Comparison of ENCODE assay signal across 26 cellular contexts in genomic region chr5:133865113-133865512, GRCh38.
"Had no signal": no experiment of that assay in that cellular context is flagged by ENCODE, and none has a peak within 500 bp of the region (broad histone marks: within the 10 kb centered on the region; RNA-seq: fewer than 3 reads in every experiment).

No MANE protein-coding gene starts in this region.

- H3K36me3 ChIP-seq: gastroesophageal sphincter, prostate gland, transverse colon, WERI-Rb-1 had no signal

- H3K36me3 Mint-ChIP-seq: naive thymus-derived CD4-positive, alpha-beta T cell had no signal

- ATAC-seq: activated CD4-positive, CD25-positive, alpha-beta regulatory T cell treated with anti-CD3 and anti-CD28 coated beads, Interleukin-2, amount 50 U/mL, for 24 hours; effector memory CD8-positive, alpha-beta T cell; gastroesophageal sphincter; left cardiac atrium; left ventricle myocardium superior; naive thymus-derived CD4-positive, alpha-beta T cell; sciatic nerve; stimulated activated naive CD8-positive, alpha-beta T cell treated with anti-CD3 and anti-CD28 coated beads, Interleukin-15, Interleukin-2, amounts not matched to agents 100 U/mL and 50 U/mL, for 24 hours; T-helper 17 cell had no signal

- H3K4me2 ChIP-seq: hepatocyte had no signal

- DNase-seq: activated CD4-positive, alpha-beta T cell treated with anti-CD3 and anti-CD28 coated beads for 48 hours; activated CD4-positive, alpha-beta T cell treated with anti-CD3 and anti-CD28 coated beads, Interleukin-2, amount 50 U/mL, for 48 hours; activated CD8-positive, alpha-beta memory T cell treated with anti-CD3 and anti-CD28 coated beads for 24 hours; activated effector memory CD4-positive, alpha-beta T cell treated with anti-CD3 and anti-CD28 coated beads, Interleukin-2, amount 50 U/mL, for 16 hours; activated naive CD4-positive, alpha-beta T cell treated with anti-CD3 and anti-CD28 coated beads for 36 hours; amygdala; caudate nucleus; cortex of kidney; effector memory CD8-positive, alpha-beta T cell; erythroblast; left cardiac atrium; left ventricle myocardium superior; naive thymus-derived CD4-positive, alpha-beta T cell; retina; stimulated activated naive CD8-positive, alpha-beta T cell treated with anti-CD3 and anti-CD28 coated beads, Interleukin-15, Interleukin-2, amounts not matched to agents 100 U/mL and 50 U/mL, for 24 hours; T-helper 17 cell; T1000; testis; transverse colon; WERI-Rb-1 had no signal

- H3K9me3 ChIP-seq: gastroesophageal sphincter, prostate gland, testis, transverse colon had no signal

- H3K4me3 ChIP-seq: gastroesophageal sphincter, hepatocyte, prostate gland, testis, transverse colon had no signal

- H3K79me2 ChIP-seq: hepatocyte had no signal

- H3K27ac ChIP-seq: gastroesophageal sphincter, hepatocyte, prostate gland, testis, transverse colon, WERI-Rb-1 had no signal

- H3K4me1 ChIP-seq: transverse colon had no signal

- H3K27ac Mint-ChIP-seq: activated naive CD4-positive, alpha-beta T cell treated with anti-CD3 and anti-CD28 coated beads for 36 hours; activated T-helper 1 cell treated with anti-CD3 and anti-CD28 coated beads, Interleukin-12 subunit alpha, Interleukin-12 subunit beta, Interleukin-2, Interleukin-4 antibody, amounts not matched to agents 30 ng/mL and 10 ng/mL and 1 ng/mL, durations not matched to agents 14 hours and 24 hours and 36 hours; effector memory CD8-positive, alpha-beta T cell; naive thymus-derived CD4-positive, alpha-beta T cell; T-helper 17 cell had no signal

- H3K27me3 ChIP-seq: hepatocyte, testis, transverse colon had no signal

- H2AFZ ChIP-seq: hepatocyte had no signal

- H3K4me3 Mint-ChIP-seq: activated naive CD4-positive, alpha-beta T cell treated with anti-CD3 and anti-CD28 coated beads for 36 hours; activated T-helper 1 cell treated with anti-CD3 and anti-CD28 coated beads, Interleukin-12 subunit alpha, Interleukin-12 subunit beta, Interleukin-2, Interleukin-4 antibody, amounts not matched to agents 30 ng/mL and 10 ng/mL and 1 ng/mL, durations not matched to agents 14 hours and 24 hours and 36 hours; effector memory CD8-positive, alpha-beta T cell; naive thymus-derived CD4-positive, alpha-beta T cell; T-helper 17 cell had no signal

- H3K9me3 Mint-ChIP-seq: activated naive CD4-positive, alpha-beta T cell treated with anti-CD3 and anti-CD28 coated beads for 36 hours; activated T-helper 1 cell treated with anti-CD3 and anti-CD28 coated beads, Interleukin-12 subunit alpha, Interleukin-12 subunit beta, Interleukin-2, Interleukin-4 antibody, amounts not matched to agents 30 ng/mL and 10 ng/mL and 1 ng/mL, durations not matched to agents 14 hours and 24 hours and 36 hours; effector memory CD8-positive, alpha-beta T cell had no signal
